Comparison of ENCODE assay signal across 19 cellular contexts in genomic region chr21:46421191-46421750, GRCh38. TPM values are rescaled to one million over a fixed set of nuclear protein-coding genes. Genes with fewer than 3 reads are reported as not detected.
DNase-seq lines count a peak whose midpoint lies in the region; ATAC-seq, FAIRE-seq and TF ChIP-seq lines count a peak whose summit lies in the region.
"Had no signal": no experiment of that assay in that cellular context is flagged by ENCODE, and none has a peak within 500 bp of the region (broad histone marks: within the 10 kb centered on the region; RNA-seq: fewer than 3 reads in every experiment).

No MANE protein-coding gene starts in this region.

- intact Hi-C loops in left ventricle myocardium superior (cut with micrococcal nuclease) (no loop called here), left ventricle myocardium inferior (cut with micrococcal nuclease) (no loop called here), kidney (cut with DNase I) (no loop called here), aorta (cut with DNase I) (no loop called here), gastrocnemius medialis (cut with DNase I; ENCODE audit: low total_unique reads) (no loop called here), mammary epithelial cell (cut with micrococcal nuclease) (no loop called here)

- no peak overlapping the region for H3K4me2 ChIP-seq in mammary epithelial cell (ENCODE audit: insufficient read depth, low read depth, low read length)

- no peaks in the 10 kb centered on the region for H4K20me1 ChIP-seq in mammary epithelial cell (ENCODE audit: insufficient read depth, low read length)

- H3K27ac Mint-ChIP-seq in T-helper 17 cell = no peak overlapping the region

- in situ Hi-C loops in gastrocnemius medialis (cut with MboI; ENCODE audit: low sequenced_read_pairs in 4 of 4) (no loop called here), mammary epithelial cell (cut with MboI; ENCODE audit: low sequenced_read_pairs in 2 of 2) (no loop called here)

- no peak for FAIRE-seq in kidney (lab: Jason Lieb, UNC)
- FAIRE-seq: K562 had no signal

- no peak for TF ChIP-seq POLR2A in gastrocnemius medialis (IDR thresholded peaks at IDR 0.05)

- DNase-seq in left ventricle myocardium superior (peak; percentile 23), left ventricle myocardium inferior (no peak), T-helper 17 cell (no peak), kidney (peak; percentile 59), aorta (peak; percentile 43 to 51), gastrocnemius medialis (no peak), mammary epithelial cell (no peak)
- DNase-seq: C1 segment of cervical spinal cord; CD8-positive, alpha-beta memory T cell; DMS79; H7; NCI-H1105; NCI-H1694; NCI-H226; NCI-H524; SIG-M5 had no signal

- no peaks in the 10 kb centered on the region for H3K27me3 ChIP-seq in left ventricle myocardium inferior (ENCODE audit: low read depth)
- H3K27me3 ChIP-seq in aorta (ENCODE audit: control insufficient read depth in 1 of 2, insufficient read depth in 2 of 2, low read length in 1 of 2) = no peaks in the 10 kb centered on the region
- no peaks in the 10 kb centered on the region for H3K27me3 ChIP-seq in gastrocnemius medialis
- H3K27me3 ChIP-seq in mammary epithelial cell (ENCODE audit: insufficient read depth, low read length) = no peaks in the 10 kb centered on the region

- BruUV-seq in mammary epithelial cell (replicated peaks; lab: Mats Ljungman, UMichigan) = no TSS peak

- H3K4me1 ChIP-seq in left ventricle myocardium inferior = no peaks in the 10 kb centered on the region
- H3K4me1 ChIP-seq in kidney (ENCODE audit: control insufficient read depth in 1 of 2, insufficient read depth in 1 of 2, low read depth in 1 of 2, low read length in 2 of 2) = no peaks in the 10 kb centered on the region
- H3K4me1 ChIP-seq in aorta (ENCODE audit: control insufficient read depth in 1 of 2, insufficient read depth in 2 of 2, low read length in 2 of 2) = no peaks in the 10 kb centered on the region
- no peaks in the 10 kb centered on the region for H3K4me1 ChIP-seq in gastrocnemius medialis
- no peaks in the 10 kb centered on the region for H3K4me1 ChIP-seq in mammary epithelial cell (ENCODE audit: insufficient read depth, low read length)

- peak overlapping the region; percentile 36 for H3K4me3 Mint-ChIP-seq in T-helper 17 cell

- no peak overlapping the region for H2AFZ ChIP-seq in mammary epithelial cell (ENCODE audit: low read depth, low read length)

- CTCF ChIA-PET in mammary epithelial cell (lab: Charles Lee; ENCODE audit: low non-redundant PET) = no interaction called here

- H3K27ac ChIP-seq in left ventricle myocardium inferior (replicated peaks) (no peak overlapping the region), kidney (ENCODE audit: low read depth in 2 of 2, low read length in 2 of 2) (no peak overlapping the region), aorta (ENCODE audit: low read depth in 1 of 2, low read length in 2 of 2) (no peak overlapping the region), gastrocnemius medialis (peak overlapping the region in 1 of 4 donors; percentile 34), mammary epithelial cell (ENCODE audit: insufficient read depth, low read depth, low read length) (no peak overlapping the region)

- H3K36me3 ChIP-seq in left ventricle myocardium inferior (peaks cover 86% of the 10 kb centered on the region), kidney (ENCODE audit: control insufficient read depth in 1 of 2, insufficient read depth in 2 of 2, low read length in 2 of 2) (peaks cover 8 to 10% of the 10 kb centered on the region in 2 donors), aorta (ENCODE audit: control insufficient read depth in 1 of 2, insufficient read depth in 2 of 2, low read length in 1 of 2) (peaks cover 0 to 4% of the 10 kb centered on the region in 2 donors), gastrocnemius medialis (peaks cover 2 to 95% of the 10 kb centered on the region in 2 donors), mammary epithelial cell (ENCODE audit: insufficient read depth, low read length) (peaks cover 6% of the 10 kb centered on the region)

- peaks cover 2% of the 10 kb centered on the region for H3K36me3 Mint-ChIP-seq in T-helper 17 cell (ENCODE audit: low read depth)

- no peaks in the 10 kb centered on the region for H3K79me2 ChIP-seq in mammary epithelial cell (ENCODE audit: insufficient read depth, low read length)

- dilution Hi-C loops in mammary epithelial cell (cut with HindIII; ENCODE audit: low sequenced_read_pairs) = no loop called here

- H3K9me3 ChIP-seq in left ventricle myocardium inferior (replicated peaks) = no peaks in the 10 kb centered on the region
- H3K9me3 ChIP-seq in T-helper 17 cell (ENCODE audit: control insufficient read depth, low read length, poor library complexity, severe bottlenecking) = no peaks in the 10 kb centered on the region
- no peaks in the 10 kb centered on the region for H3K9me3 ChIP-seq in kidney (ENCODE audit: control insufficient read depth in 1 of 2, low read length in 2 of 2)
- no peaks in the 10 kb centered on the region for H3K9me3 ChIP-seq in aorta (ENCODE audit: control insufficient read depth, low read length)
- H3K9me3 ChIP-seq in gastrocnemius medialis = no peaks in the 10 kb centered on the region
- H3K9me3 ChIP-seq in mammary epithelial cell (replicated peaks; ENCODE audit: insufficient read depth, low read length) = no peaks in the 10 kb centered on the region

- TF ChIP-seq CTCF in left ventricle myocardium inferior (IDR thresholded peaks at IDR 0.05; ENCODE audit: borderline replicate concordance) (no peak), kidney (IDR thresholded peaks at IDR 0.05; ENCODE audit: borderline replicate concordance, extremely low read depth, insufficient read depth) (no peak), gastrocnemius medialis (IDR thresholded peaks at IDR 0.05 in 4 of 5, conservative IDR thresholded peaks at IDR 0.05 in 1 of 5) (no peak), mammary epithelial cell (conservative IDR thresholded peaks at IDR 0.05 in 1 of 2, IDR thresholded peaks at IDR 0.05 in 1 of 2; ENCODE audit: extremely low read depth in 1 of 2, insufficient read depth in 1 of 2, low read depth in 1 of 2, low read length in 2 of 2) (no peak)

- no peak overlapping the region for H3K9ac ChIP-seq in kidney (ENCODE audit: low read length in 2 of 2)
- no peak overlapping the region for H3K9ac ChIP-seq in mammary epithelial cell (ENCODE audit: insufficient read depth, low read length)

- no peak for ATAC-seq in left ventricle myocardium superior
- ATAC-seq in T-helper 17 cell = no peak
- ATAC-seq in aorta (ENCODE audit: low FRiP score) = no peak
- no peak for ATAC-seq in gastrocnemius medialis
- ATAC-seq in GM18517 (IDR thresholded peaks at IDR 0.05; ENCODE audit: unreplicated experiment) = no peak
- ATAC-seq: K562, SK-N-SH treated with all-trans-retinoic acid at 6 μM for 48 hours had no signal

- peaks cover 12% of the 10 kb centered on the region for H3K4me1 Mint-ChIP-seq in T-helper 17 cell

- WGBS in aorta, 2 donors = 91 to 93% methylated on average over 23 of the region's 23 CpGs
- WGBS in mammary epithelial cell (ENCODE audit: low coverage, missing lambda C conversion rate) = 100% methylated on average over 19 of the region's 23 CpGs

- H3K4me3 ChIP-seq in left ventricle myocardium inferior = no peak overlapping the region
- H3K4me3 ChIP-seq in kidney (ENCODE audit: low read length in 2 of 2) = no peak overlapping the region
- no peak overlapping the region for H3K4me3 ChIP-seq in aorta (ENCODE audit: low read length in 2 of 2)
- H3K4me3 ChIP-seq in gastrocnemius medialis = no peak overlapping the region
- H3K4me3 ChIP-seq in mammary epithelial cell (replicated peaks in 1 of 3; ENCODE audit: insufficient read depth in 1 of 3, low read depth in 2 of 3, low read length in 3 of 3) = no peak overlapping the region
- H3K4me3 ChIP-seq: K562 had no signal

- H3K27me3 Mint-ChIP-seq in T-helper 17 cell = no peaks in the 10 kb centered on the region

RNA-seq across cellular contexts. Expression of gene DIP2A, which starts 37.4 kb away (rescaled TPM):
- total RNA-seq in left ventricle myocardium superior (28.5 TPM), left ventricle myocardium inferior (25.9 TPM), T-helper 17 cell (10 to 100 TPM; 74.2 to 85.8 TPM), kidney (36.5 TPM), aorta (10 to 100 TPM; 33.5 to 61.5 TPM), gastrocnemius medialis (10 to 100 TPM in 2 of 4 donors, 1 to 10 TPM in 2; 6.3 to 15.5 (median 11.8) TPM), mammary epithelial cell (10 to 100 TPM; 49.5 to 51.3 TPM)
- polyA plus RNA-seq in kidney (ENCODE audit: insufficient read depth, low read depth, low replicate concordance) (8.7 TPM), aorta (10 to 100 TPM in 1 of 2 donors, 1 to 10 TPM in 1; 5.3 to 22.6 TPM), mammary epithelial cell (29.3 TPM)
- polyA minus RNA-seq in mammary epithelial cell = 34.9 TPM

Comparison
In these comparisons a context has a peak if more than half of its experiments do, and no peak if none do; other contexts are left out.
1. DNase-seq: peak in left ventricle myocardium superior (single experiment), kidney (single experiment) and aorta (2 of 2); none in left ventricle myocardium inferior (single experiment), T-helper 17 cell (0 of 3), gastrocnemius medialis (0 of 2) and mammary epithelial cell (single experiment).